In the genomic region with DNA sequence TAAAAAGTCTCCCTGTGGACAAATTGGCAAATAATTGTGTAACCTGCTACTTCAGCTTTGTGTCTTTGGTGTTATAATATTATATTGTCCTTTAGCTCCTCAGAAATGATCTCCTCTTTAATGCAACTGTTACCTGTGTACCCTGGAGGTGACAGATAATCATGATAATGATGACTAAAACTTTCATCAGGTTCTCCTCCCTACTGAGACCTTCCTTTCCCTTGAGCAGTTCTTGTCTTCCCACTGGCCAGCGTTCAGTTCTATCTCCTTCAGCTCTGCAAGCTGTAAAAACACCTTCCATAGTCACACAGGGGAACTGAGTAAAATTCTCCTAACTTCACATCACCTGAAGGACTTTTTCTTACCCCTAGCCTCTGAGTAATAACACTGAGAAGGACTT, we compare ENCODE assay signal across 25 cellular contexts. TPM values are rescaled to one million over a fixed set of nuclear protein-coding genes. Genes with fewer than 3 reads are reported as not detected.
DNase-seq lines count a peak whose midpoint lies in the region; ATAC-seq, FAIRE-seq and TF ChIP-seq lines count a peak whose summit lies in the region.
"Had no signal": no experiment of that assay in that cellular context is flagged by ENCODE, and none has a peak within 500 bp of the region (broad histone marks: within the 10 kb centered on the region; RNA-seq: fewer than 3 reads in every experiment).

No MANE protein-coding gene starts in this region.

- CTCF ChIA-PET in MCF 10A (lab: Yijun Ruan, JAX) = interaction anchor here (0.8 to 1.7 kb wide), 6 partner anchors 49 to 815 kb away, joined by 3 to 7 read pairs (median 4); no protein-coding TSS in a partner anchor

- TF ChIP-seq POLR2A in breast epithelium (IDR thresholded peaks at IDR 0.05) = no peak
- TF ChIP-seq POLR2A in suprapubic skin (IDR thresholded peaks at IDR 0.05) = no peak

- H3K4me1 ChIP-seq in breast epithelium (no peaks in the 10 kb centered on the region), suprapubic skin (peaks cover 38% of the 10 kb centered on the region), small intestine (ENCODE audit: control insufficient read depth in 2 of 2, insufficient read depth in 1 of 2, low read depth in 1 of 2, low read length in 1 of 2) (no peaks in the 10 kb centered on the region)
- H3K4me1 ChIP-seq: BE2C had no signal

- no peaks in the 10 kb centered on the region for H3K36me3 ChIP-seq in breast epithelium
- H3K36me3 ChIP-seq in bronchial epithelial cell (ENCODE audit: control insufficient read depth, insufficient read depth, low read length) = no peaks in the 10 kb centered on the region
- H3K36me3 ChIP-seq in suprapubic skin = no peaks in the 10 kb centered on the region
- no peaks in the 10 kb centered on the region for H3K36me3 ChIP-seq in small intestine (ENCODE audit: control insufficient read depth in 2 of 2, insufficient read depth in 2 of 2, low read length in 2 of 2)
- H3K36me3 ChIP-seq: BE2C, MG63 had no signal

- H3K27me3 Mint-ChIP-seq in MCF 10A (ENCODE audit: insufficient read depth, unreplicated experiment) = no peaks in the 10 kb centered on the region

- peak overlapping the region; percentile 87 for H3K27ac Mint-ChIP-seq in MCF 10A (ENCODE audit: low read depth, unreplicated experiment)
- H3K27ac Mint-ChIP-seq: CD14-positive monocyte; CD8-positive, alpha-beta memory T cell had no signal

- no peaks in the 10 kb centered on the region for H3K27me3 ChIP-seq in breast epithelium
- H3K27me3 ChIP-seq in bronchial epithelial cell (ENCODE audit: control insufficient read depth, insufficient read depth, low read length) = no peaks in the 10 kb centered on the region
- peaks cover 7% of the 10 kb centered on the region for H3K27me3 ChIP-seq in suprapubic skin
- peaks cover 0 to 3% of the 10 kb centered on the region in 2 donors for H3K27me3 ChIP-seq in small intestine (ENCODE audit: control insufficient read depth in 2 of 2, insufficient read depth in 2 of 2, low read length in 2 of 2)
- H3K27me3 ChIP-seq: MG63 had no signal

- BruUV-seq in MCF 10A (replicated peaks; lab: Mats Ljungman, UMichigan) = no TSS peak

- H3K4me3 ChIP-seq in breast epithelium (no peak overlapping the region), bronchial epithelial cell (ENCODE audit: low read depth, low read length) (no peak overlapping the region), suprapubic skin (no peak overlapping the region), small intestine (ENCODE audit: low read depth in 1 of 2, low read length in 2 of 2) (no peak overlapping the region)
- H3K4me3 ChIP-seq: MG63 had no signal

- DNase-seq in MCF 10A (ENCODE audit: unreplicated experiment) (no peak), breast epithelium (ENCODE audit: low spot score in 2 of 2) (no peak), bronchial epithelial cell (ENCODE audit: low read depth) (peak; percentile 7), suprapubic skin (ENCODE audit: low spot score in 2 of 2) (no peak), small intestine (no peak)
- DNase-seq: ACHN; BE2C; CD8-positive, alpha-beta memory T cell; DMS79 treated with DMSO at 0.1 percent for 48 hours; GF-D8; Karpas-422; MG63; NCI-H1105 treated with DMSO at 0.1 percent for 48 hours; NCI-H146; NCI-H1930; NCI-H2107; NCI-H446; NCI-H524 treated with DMSO at 0.1 percent for 48 hours; NCI-H774 had no signal

- no peaks in the 10 kb centered on the region for H3K36me3 Mint-ChIP-seq in MCF 10A (ENCODE audit: insufficient read depth, unreplicated experiment)
- H3K36me3 Mint-ChIP-seq: CD14-positive monocyte; CD8-positive, alpha-beta memory T cell had no signal

- no peak for ATAC-seq in GM18873 (IDR thresholded peaks at IDR 0.05; ENCODE audit: low FRiP score, unreplicated experiment)
- ATAC-seq: SK-N-SH treated with all-trans-retinoic acid at 6 μM for 48 hours had no signal

- no peaks in the 10 kb centered on the region for H3K9me3 Mint-ChIP-seq in MCF 10A (ENCODE audit: unreplicated experiment)
- H3K9me3 Mint-ChIP-seq: CD8-positive, alpha-beta memory T cell had no signal

- H3K4me1 Mint-ChIP-seq in MCF 10A (ENCODE audit: insufficient read depth, unreplicated experiment) = peaks cover 52% of the 10 kb centered on the region
- H3K4me1 Mint-ChIP-seq: CD14-positive monocyte had no signal

- FAIRE-seq in bronchial epithelial cell (lab: Jason Lieb, UNC) = no peak
- no peak for FAIRE-seq in small intestine (lab: Jason Lieb, UNC)
- FAIRE-seq: GM12891, H54 had no signal

- POLR2A ChIA-PET in MCF 10A (lab: Yijun Ruan, JAX) = interaction anchor here (0.6 to 13.6 kb wide), 14 partner anchors 9 to 843 kb away, joined by 3 to 352 read pairs (median 4); a partner anchor contains a TSS

- H3K9me3 ChIP-seq in breast epithelium = no peaks in the 10 kb centered on the region
- H3K9me3 ChIP-seq in suprapubic skin = no peaks in the 10 kb centered on the region
- H3K9me3 ChIP-seq in small intestine (ENCODE audit: control insufficient read depth, low read depth) = no peaks in the 10 kb centered on the region
- H3K9me3 ChIP-seq: BE2C, MG63 had no signal

- WGBS in suprapubic skin = 48% methylated on average over 1 of the region's 1 CpG
- 68 to 71% (median 71%) methylated on average over 1 of the region's 1 CpG for WGBS in small intestine, 3 donors

- TF ChIP-seq CTCF in MCF 10A (IDR thresholded peaks at IDR 0.05; ENCODE audit: unreplicated experiment) (no peak), breast epithelium (IDR thresholded peaks at IDR 0.05) (no peak), bronchial epithelial cell (IDR thresholded peaks at IDR 0.05; ENCODE audit: insufficient read depth, low read length, severe bottlenecking) (no peak), suprapubic skin (IDR thresholded peaks at IDR 0.05) (no peak)

- peak overlapping the region; percentile 44 for H3K4me3 Mint-ChIP-seq in MCF 10A (ENCODE audit: unreplicated experiment)
- H3K4me3 Mint-ChIP-seq: CD14-positive monocyte; CD8-positive, alpha-beta memory T cell had no signal

- intact Hi-C loops in MCF 10A (cut with micrococcal nuclease) (loop anchor here (5.0 kb wide), 1 partner anchor 800 kb away; no protein-coding TSS in a partner anchor), breast epithelium (cut with DNase I; ENCODE audit: low total_unique reads) (no loop called here)

- H3K27ac ChIP-seq in breast epithelium (no peak overlapping the region), suprapubic skin (peak overlapping the region; percentile 50), small intestine (ENCODE audit: low read depth in 1 of 2, low read length in 1 of 2) (no peak overlapping the region)
- H3K27ac ChIP-seq: 22Rv1 had no signal

- TF ChIP-seq EP300 in suprapubic skin (IDR thresholded peaks at IDR 0.05) = no peak

RNA-seq across cellular contexts. Expression of a gene that starts 14.6 kb away (rescaled TPM):
- total RNA-seq in MCF 10A (2022) (not detected in 2 replicates), breast epithelium (not detected), bronchial epithelial cell (not detected in 2 replicates), suprapubic skin (not detected)
- 1 to 10 TPM in 2 of 3 donors, under 1 TPM in 1; 0.33 to 9.2 (median 5.9) TPM for polyA plus RNA-seq in small intestine
- total RNA-seq: CD8-positive, alpha-beta memory T cell had no signal
- polyA plus RNA-seq: CD14-positive monocyte; CD8-positive, alpha-beta memory T cell had no signal

RNA-seq across cellular contexts. Expression of a gene that starts 30.0 kb away (rescaled TPM):
- 95.5 and 116 TPM in 2 replicates for total RNA-seq in MCF 10A (2022)
- 10 to 100 TPM in 1 of 3 donors, 1 to 10 TPM in 2; 6.2 to 14.7 (median 7.6) TPM for total RNA-seq in breast epithelium
- total RNA-seq in bronchial epithelial cell = 5.8 and 6.3 TPM in 2 replicates
- 1,000 to 10,000 TPM; 3,788 to 5,963 (median 5,237) TPM for total RNA-seq in suprapubic skin
- 10 to 100 TPM; 18.7 to 51.3 (median 36.9) TPM for polyA plus RNA-seq in small intestine

RNA-seq across cellular contexts. Expression of a gene that starts 32.7 kb away (rescaled TPM):
- total RNA-seq in MCF 10A (2022) = not detected in 2 replicates
- total RNA-seq in breast epithelium = 1 to 10 TPM in 1 of 3 donors, not detected in 2; 6.6 TPM
- total RNA-seq in bronchial epithelial cell = not detected in 2 replicates
- under 1 TPM in 1 of 4 donors, not detected in 3; 0.60 TPM for total RNA-seq in suprapubic skin
- 1,000 to 10,000 TPM in 1 of 3 donors, 100 to 1,000 TPM in 2; 369 to 1,534 (median 721) TPM for polyA plus RNA-seq in small intestine
- total RNA-seq: CD8-positive, alpha-beta memory T cell had no signal
- polyA plus RNA-seq: CD14-positive monocyte; CD8-positive, alpha-beta memory T cell had no signal

RNA-seq across cellular contexts. Expression of a gene that starts 52.6 kb away (rescaled TPM):
- total RNA-seq in MCF 10A (2022) (not detected in 2 replicates), breast epithelium (not detected), bronchial epithelial cell (not detected in 2 replicates), suprapubic skin (10 to 100 TPM in 2 of 4 donors, 1 to 10 TPM in 2; 1.0 to 32.0 (median 11.6) TPM)
- polyA plus RNA-seq in small intestine = not detected
- total RNA-seq: CD8-positive, alpha-beta memory T cell had no signal
- polyA plus RNA-seq: CD14-positive monocyte; CD8-positive, alpha-beta memory T cell had no signal

Comparison
In these comparisons a context has a peak if more than half of its experiments do, and no peak if none do; other contexts are left out.
1. RNA of a gene that starts 30.0 kb away (total RNA-seq): 3,788 to 5,963 TPM in suprapubic skin; 95.5 to 116 TPM in MCF 10A, 6.2 to 14.7 TPM in breast epithelium and 5.8 to 6.3 TPM in bronchial epithelial cell; every median in the first group is over 10 times any median in the second.